In genomic region chr10:43058716-43059335, GRCh38 we compare ENCODE assay signal across 22 cellular contexts. TPM values are rescaled to one million over a fixed set of nuclear protein-coding genes. Genes with fewer than 3 reads are reported as not detected.
DNase-seq lines count a peak whose midpoint lies in the region; ATAC-seq and TF ChIP-seq lines count a peak whose summit lies in the region.
"Had no signal": no experiment of that assay in that cellular context is flagged by ENCODE, and none has a peak within 500 bp of the region (broad histone marks: within the 10 kb centered on the region; RNA-seq: fewer than 3 reads in every experiment).

No MANE protein-coding gene starts in this region.

- H3K4me3 Mint-ChIP-seq in activated naive CD4-positive, alpha-beta T cell treated with anti-CD3 and anti-CD28 coated beads, Interleukin-2, amount 10 ng/mL, durations not matched to agents 7 days and 5 days = no peak overlapping the region
- no peak overlapping the region for H3K4me3 Mint-ChIP-seq in natural killer cell treated with Interleukin-12 subunit alpha and Interleukin-12 subunit beta and Interleukin-15 and Interleukin-18, amount 100 ng/mL, for 72 hours
- H3K4me3 Mint-ChIP-seq in natural killer cell = no peak overlapping the region
- H3K4me3 Mint-ChIP-seq in activated T-helper 17 cell treated with anti-CD3 and anti-CD28 coated beads, Interleukin-2, amount 50 U/mL, for 72 hours = no peak overlapping the region
- no peak overlapping the region for H3K4me3 Mint-ChIP-seq in T-helper 2 cell treated with Interferon-gamma antibody and Interleukin-4, amounts not matched to agents 5 μg/mL and 100 μg/mL, for 36 hours
- H3K4me3 Mint-ChIP-seq: CD8-positive, alpha-beta memory T cell; GM23338 had no signal

- TF ChIP-seq CTCF in natural killer cell (IDR thresholded peaks at IDR 0.05) = no peak

- DNase-seq in activated naive CD4-positive, alpha-beta T cell treated with anti-CD3 and anti-CD28 coated beads, Interleukin-2, amount 50 U/mL, for 16 hours = peak; percentile 2
- no peak for DNase-seq in activated naive CD4-positive, alpha-beta T cell treated with anti-CD3 and anti-CD28 coated beads, Interleukin-2, amount 10 ng/mL, durations not matched to agents 7 days and 5 days
- DNase-seq in natural killer cell treated with Interleukin-12 subunit alpha and Interleukin-12 subunit beta and Interleukin-15 and Interleukin-18, amount 100 ng/mL, for 72 hours (ENCODE audit: low spot score) = peak; percentile 35
- DNase-seq in natural killer cell (no peak), posterior vena cava (ENCODE audit: low spot score) (peak; percentile 70)
- no peak for DNase-seq in activated CD4-positive, CD25-positive, alpha-beta regulatory T cell (lab: John Stamatoyannopoulos, UW)
- DNase-seq in T-helper 2 cell treated with Interferon-gamma antibody and Interleukin-4, amounts not matched to agents 5 μg/mL and 100 μg/mL, for 36 hours (ENCODE audit: low spot score) = no peak
- DNase-seq: ACHN, Calu3, DMS153, Karpas-422, MV-4-11, NCI-H1694, NCI-H2081, NCI-H2171 treated with DMSO at 0.1 percent for 48 hours, NCI-H524 treated with DMSO at 0.1 percent for 48 hours, NCI-H82 had no signal

- no peaks in the 10 kb centered on the region for H3K9me3 Mint-ChIP-seq in activated naive CD4-positive, alpha-beta T cell treated with anti-CD3 and anti-CD28 coated beads, Interleukin-2, amount 10 ng/mL, durations not matched to agents 7 days and 5 days
- no peaks in the 10 kb centered on the region for H3K9me3 Mint-ChIP-seq in natural killer cell treated with Interleukin-12 subunit alpha and Interleukin-12 subunit beta and Interleukin-15 and Interleukin-18, amount 100 ng/mL, for 72 hours
- no peaks in the 10 kb centered on the region for H3K9me3 Mint-ChIP-seq in natural killer cell
- H3K9me3 Mint-ChIP-seq in activated T-helper 17 cell treated with anti-CD3 and anti-CD28 coated beads, Interleukin-2, amount 50 U/mL, for 72 hours = no peaks in the 10 kb centered on the region
- no peaks in the 10 kb centered on the region for H3K9me3 Mint-ChIP-seq in T-helper 2 cell treated with Interferon-gamma antibody and Interleukin-4, amounts not matched to agents 5 μg/mL and 100 μg/mL, for 36 hours
- H3K9me3 Mint-ChIP-seq: CD8-positive, alpha-beta memory T cell; GM23338 had no signal

- ATAC-seq in natural killer cell treated with Interleukin-12 subunit alpha and Interleukin-12 subunit beta and Interleukin-15 and Interleukin-18, amount 100 ng/mL, for 72 hours = peak in 1 of 2 donors; percentile 7
- ATAC-seq in natural killer cell = no peak
- ATAC-seq in activated T-helper 17 cell treated with anti-CD3 and anti-CD28 coated beads, Interleukin-2, amount 50 U/mL, for 72 hours (replicated peaks) = no peak
- ATAC-seq: GM23338, HCT116 had no signal

- no peak overlapping the region for H3K27ac Mint-ChIP-seq in activated naive CD4-positive, alpha-beta T cell treated with anti-CD3 and anti-CD28 coated beads, Interleukin-2, amount 10 ng/mL, durations not matched to agents 7 days and 5 days
- H3K27ac Mint-ChIP-seq in natural killer cell treated with Interleukin-12 subunit alpha and Interleukin-12 subunit beta and Interleukin-15 and Interleukin-18, amount 100 ng/mL, for 72 hours = no peak overlapping the region
- no peak overlapping the region for H3K27ac Mint-ChIP-seq in natural killer cell
- H3K27ac Mint-ChIP-seq in activated T-helper 17 cell treated with anti-CD3 and anti-CD28 coated beads, Interleukin-2, amount 50 U/mL, for 72 hours = no peak overlapping the region
- H3K27ac Mint-ChIP-seq in T-helper 2 cell treated with Interferon-gamma antibody and Interleukin-4, amounts not matched to agents 5 μg/mL and 100 μg/mL, for 36 hours = no peak overlapping the region
- H3K27ac Mint-ChIP-seq: CD8-positive, alpha-beta memory T cell; GM23338 had no signal

- H3K36me3 Mint-ChIP-seq in activated naive CD4-positive, alpha-beta T cell treated with anti-CD3 and anti-CD28 coated beads, Interleukin-2, amount 10 ng/mL, durations not matched to agents 7 days and 5 days = no peaks in the 10 kb centered on the region
- no peaks in the 10 kb centered on the region for H3K36me3 Mint-ChIP-seq in natural killer cell treated with Interleukin-12 subunit alpha and Interleukin-12 subunit beta and Interleukin-15 and Interleukin-18, amount 100 ng/mL, for 72 hours
- H3K36me3 Mint-ChIP-seq in natural killer cell = no peaks in the 10 kb centered on the region
- H3K36me3 Mint-ChIP-seq in activated T-helper 17 cell treated with anti-CD3 and anti-CD28 coated beads, Interleukin-2, amount 50 U/mL, for 72 hours (ENCODE audit: low read depth) = no peaks in the 10 kb centered on the region
- no peaks in the 10 kb centered on the region for H3K36me3 Mint-ChIP-seq in T-helper 2 cell treated with Interferon-gamma antibody and Interleukin-4, amounts not matched to agents 5 μg/mL and 100 μg/mL, for 36 hours (ENCODE audit: low read depth)
- H3K36me3 Mint-ChIP-seq: CD8-positive, alpha-beta memory T cell had no signal

- intact Hi-C loops in natural killer cell (cut with micrococcal nuclease) (no loop called here), posterior vena cava (cut with DNase I) (no loop called here)

- H3K27me3 Mint-ChIP-seq in activated naive CD4-positive, alpha-beta T cell treated with anti-CD3 and anti-CD28 coated beads, Interleukin-2, amount 10 ng/mL, durations not matched to agents 7 days and 5 days = peaks cover 34% of the 10 kb centered on the region
- H3K27me3 Mint-ChIP-seq in natural killer cell treated with Interleukin-12 subunit alpha and Interleukin-12 subunit beta and Interleukin-15 and Interleukin-18, amount 100 ng/mL, for 72 hours = peaks cover 13% of the 10 kb centered on the region in 2 donors
- H3K27me3 Mint-ChIP-seq in natural killer cell (ENCODE audit: low read depth in 2 of 2) = peaks cover 10 to 17% of the 10 kb centered on the region in 2 donors
- H3K27me3 Mint-ChIP-seq in activated T-helper 17 cell treated with anti-CD3 and anti-CD28 coated beads, Interleukin-2, amount 50 U/mL, for 72 hours = peaks cover 15% of the 10 kb centered on the region
- no peaks in the 10 kb centered on the region for H3K27me3 Mint-ChIP-seq in T-helper 2 cell treated with Interferon-gamma antibody and Interleukin-4, amounts not matched to agents 5 μg/mL and 100 μg/mL, for 36 hours (ENCODE audit: low read depth)

- CTCF ChIA-PET in activated naive CD4-positive, alpha-beta T cell treated with anti-CD3 and anti-CD28 coated beads, Interleukin-2, amount 10 ng/mL, durations not matched to agents 7 days and 5 days (lab: Charles Lee) = no interaction called here

- H3K4me1 Mint-ChIP-seq in activated naive CD4-positive, alpha-beta T cell treated with anti-CD3 and anti-CD28 coated beads, Interleukin-2, amount 10 ng/mL, durations not matched to agents 7 days and 5 days = no peaks in the 10 kb centered on the region
- no peaks in the 10 kb centered on the region for H3K4me1 Mint-ChIP-seq in natural killer cell treated with Interleukin-12 subunit alpha and Interleukin-12 subunit beta and Interleukin-15 and Interleukin-18, amount 100 ng/mL, for 72 hours (ENCODE audit: low read depth in 2 of 2)
- no peaks in the 10 kb centered on the region for H3K4me1 Mint-ChIP-seq in natural killer cell
- no peaks in the 10 kb centered on the region for H3K4me1 Mint-ChIP-seq in activated T-helper 17 cell treated with anti-CD3 and anti-CD28 coated beads, Interleukin-2, amount 50 U/mL, for 72 hours
- no peaks in the 10 kb centered on the region for H3K4me1 Mint-ChIP-seq in T-helper 2 cell treated with Interferon-gamma antibody and Interleukin-4, amounts not matched to agents 5 μg/mL and 100 μg/mL, for 36 hours (ENCODE audit: low read depth)
- H3K4me1 Mint-ChIP-seq: CD8-positive, alpha-beta memory T cell; GM23338 had no signal

RNA-seq across cellular contexts. Expression of gene RET, which starts 18.0 kb away (rescaled TPM):
- not detected for total RNA-seq in natural killer cell treated with Interleukin-12 subunit alpha and Interleukin-12 subunit beta and Interleukin-15 and Interleukin-18, amount 100 ng/mL, for 72 hours
- total RNA-seq in natural killer cell (under 1 TPM in 1 of 3 donors, not detected in 2; 0.16 TPM), posterior vena cava (1 to 10 TPM; 1.0 to 1.3 TPM)
- under 1 TPM in 1 of 2 donors, not detected in 1; 0.24 TPM for total RNA-seq in activated T-helper 17 cell treated with anti-CD3 and anti-CD28 coated beads, Interleukin-2, amount 50 U/mL, for 72 hours
- total RNA-seq: Calu3, SJSA1 had no signal

Comparison
In these comparisons a context has a peak if more than half of its experiments do, and no peak if none do; other contexts are left out.
1. DNase-seq: peak in activated naive CD4-positive, alpha-beta T cell treated with anti-CD3 and anti-CD28 coated beads, Interleukin-2, amount 50 U/mL, for 16 hours (single experiment), natural killer cell treated with Interleukin-12 subunit alpha and Interleukin-12 subunit beta and Interleukin-15 and Interleukin-18, amount 100 ng/mL, for 72 hours (single experiment) and posterior vena cava (single experiment); none in activated naive CD4-positive, alpha-beta T cell treated with anti-CD3 and anti-CD28 coated beads, Interleukin-2, amount 10 ng/mL, durations not matched to agents 7 days and 5 days (single experiment), natural killer cell (single experiment), activated CD4-positive, CD25-positive, alpha-beta regulatory T cell (0 of 4) and T-helper 2 cell treated with Interferon-gamma antibody and Interleukin-4, amounts not matched to agents 5 μg/mL and 100 μg/mL, for 36 hours (single experiment).